ENCODE assay signal across 24 cellular contexts in genomic region chr19:14985133-14985532, GRCh38. TPM values are rescaled to one million over a fixed set of nuclear protein-coding genes. Genes with fewer than 3 reads are reported as not detected.
DNase-seq lines count a peak whose midpoint lies in the region; ATAC-seq, FAIRE-seq and TF ChIP-seq lines count a peak whose summit lies in the region.
"Had no signal": no experiment of that assay in that cellular context is flagged by ENCODE, and none has a peak within 500 bp of the region (broad histone marks: within the 10 kb centered on the region; RNA-seq: fewer than 3 reads in every experiment).

No MANE protein-coding gene starts in this region.

- no peak for TF ChIP-seq CTCF in NB4 (IDR thresholded peaks at IDR 0.05; ENCODE audit: low read depth, low read length)
- TF ChIP-seq CTCF in GM12878 (IDR thresholded peaks at IDR 0.05 in 2 of 3, conservative IDR thresholded peaks at IDR 0.05 in 1 of 3; ENCODE audit: control insufficient read depth in 2 of 3, extremely low read depth in 1 of 3, insufficient read depth in 1 of 3, low read depth in 3 of 3, low read length in 3 of 3): no peak

- TF ChIP-seq POLR2A in NB4 (IDR thresholded peaks at IDR 0.05; ENCODE audit: extremely low read depth, insufficient read length): no peak
- no peak for TF ChIP-seq POLR2A in GM12878 (IDR thresholded peaks at IDR 0.05; ENCODE audit: low read depth, low read length)

- FAIRE-seq in GM12878 (lab: Jason Lieb, UNC) (no peak), GM19239 (lab: Jason Lieb, UNC) (no peak)

- H3K9me3 ChIP-seq in GM12878 (replicated peaks; ENCODE audit: control insufficient read depth, insufficient read depth, low read length): no peaks in the 10 kb centered on the region
- H3K9me3 ChIP-seq: BLaER1 had no signal

- CTCF ChIA-PET in activated naive CD4-positive, alpha-beta T cell treated with anti-CD3 and anti-CD28 coated beads, Interleukin-2, amount 10 ng/mL, durations not matched to agents 7 days and 5 days (lab: Charles Lee): no interaction called here
- CTCF ChIA-PET in GM12878 (lab: Yijun Ruan, JAX): no interaction called here

- no peaks in the 10 kb centered on the region for H3K4me1 ChIP-seq in GM12878 (ENCODE audit: control insufficient read depth, insufficient read depth, low read length)
- H3K4me1 ChIP-seq: BLaER1 had no signal

- H2AFZ ChIP-seq in GM12878 (ENCODE audit: control insufficient read depth, low read depth, low read length): no peak overlapping the region

- no peak overlapping the region for H3K9ac ChIP-seq in GM12878 (ENCODE audit: control insufficient read depth, insufficient read depth, low read length)
- H3K9ac ChIP-seq: BLaER1 had no signal

- H3K9me3 Mint-ChIP-seq in activated naive CD4-positive, alpha-beta T cell treated with anti-CD3 and anti-CD28 coated beads, Interleukin-2, amount 50 U/mL, for 72 hours: peaks cover 0 to 4% of the 10 kb centered on the region in 2 donors
- no peaks in the 10 kb centered on the region for H3K9me3 Mint-ChIP-seq in activated naive CD4-positive, alpha-beta T cell treated with anti-CD3 and anti-CD28 coated beads, Interleukin-2, amount 10 ng/mL, durations not matched to agents 7 days and 5 days
- H3K9me3 Mint-ChIP-seq: CD4-positive, alpha-beta memory T cell had no signal

- RAD21 ChIA-PET in GM12878 (lab: Charles Lee; ENCODE audit: unreplicated experiment): no interaction called here

- H3K79me2 ChIP-seq in GM12878 (ENCODE audit: control insufficient read depth, insufficient read depth, low read length): no peaks in the 10 kb centered on the region

- intact Hi-C loops in GM12878 (cut with micrococcal nuclease; ENCODE audit: unreplicated experiment): no loop called here

- POLR2A ChIA-PET in GM12878 (lab: Charles Lee): interaction anchor here (0.6 kb wide), 1 partner anchor 1704 kb away, joined by 3 read pairs; no protein-coding TSS in a partner anchor

- no peak overlapping the region for H3K4me2 ChIP-seq in GM12878 (ENCODE audit: control insufficient read depth, insufficient read depth)
- H3K4me2 ChIP-seq: BLaER1 had no signal

- H3K27ac ChIP-seq in GM12878 (ENCODE audit: control insufficient read depth, insufficient read depth): no peak overlapping the region
- H3K27ac ChIP-seq: BLaER1, HL-60 had no signal

- DNase-seq in activated CD4-positive, alpha-beta T cell treated with anti-CD3 and anti-CD28 coated beads for 48 hours: peak; percentile 21
- DNase-seq in activated CD4-positive, alpha-beta T cell treated with anti-CD3 and anti-CD28 coated beads, Interleukin-2, amount 50 U/mL, for 48 hours: no peak
- DNase-seq in activated naive CD4-positive, alpha-beta T cell treated with anti-CD3 and anti-CD28 coated beads, Interleukin-2, amount 50 U/mL, for 72 hours (ENCODE audit: low spot score in 2 of 2): peak in 1 of 2 donors; percentile 10
- no peak for DNase-seq in activated naive CD4-positive, alpha-beta T cell treated with anti-CD3 and anti-CD28 coated beads, Interleukin-2, amount 10 ng/mL, durations not matched to agents 7 days and 5 days
- DNase-seq in NB4 (ENCODE audit: low read depth) (peak; percentile 42), GM12878 (ENCODE audit: low read depth, low spot score) (no peak), NCI-H2196 (lab: John Stamatoyannopoulos, UW; ENCODE audit: unreplicated experiment) (no peak), GM19239 (ENCODE audit: insufficient read length, low spot score) (no peak)
- DNase-seq: 8988T; CD4-positive, alpha-beta memory T cell; DMS153; DMS79; GDM1; GOT3; H7; HFFc6 had no signal

- H3K27me3 Mint-ChIP-seq in activated naive CD4-positive, alpha-beta T cell treated with anti-CD3 and anti-CD28 coated beads, Interleukin-2, amount 10 ng/mL, durations not matched to agents 7 days and 5 days: peaks cover 17% of the 10 kb centered on the region

- no peaks in the 10 kb centered on the region for H3K36me3 ChIP-seq in GM12878 (ENCODE audit: control insufficient read depth in 2 of 2, insufficient read depth in 2 of 2, low read length in 1 of 2)
- H3K36me3 ChIP-seq: BLaER1 had no signal

- WGBS in GM12878 (ENCODE audit: insufficient coverage, insufficient replicate concordance, low lambda C conversion rate, missing lambda C conversion rate): 13% methylated on average over 5 of the region's 5 CpGs

- TF ChIP-seq RAD21 in GM12878 (IDR thresholded peaks at IDR 0.05; ENCODE audit: insufficient read depth, low read depth, low read length): peak; percentile 57

- H4K20me1 ChIP-seq in GM12878 (ENCODE audit: control insufficient read depth, insufficient read depth): no peaks in the 10 kb centered on the region
- H4K20me1 ChIP-seq: BLaER1 had no signal

- in situ Hi-C loops in GM12878 (cut with MboI): no loop called here

- no peaks in the 10 kb centered on the region for H3K36me3 Mint-ChIP-seq in activated naive CD4-positive, alpha-beta T cell treated with anti-CD3 and anti-CD28 coated beads, Interleukin-2, amount 50 U/mL, for 72 hours
- H3K36me3 Mint-ChIP-seq in activated naive CD4-positive, alpha-beta T cell treated with anti-CD3 and anti-CD28 coated beads, Interleukin-2, amount 10 ng/mL, durations not matched to agents 7 days and 5 days: no peaks in the 10 kb centered on the region
- H3K36me3 Mint-ChIP-seq: CD14-positive monocyte; CD4-positive, alpha-beta memory T cell had no signal

- H3K27me3 ChIP-seq in GM12878 (replicated peaks in 1 of 2; ENCODE audit: control insufficient read depth in 2 of 2, insufficient read depth in 2 of 2, low read length in 1 of 2): no peaks in the 10 kb centered on the region; a peak in 2 of 4 replicates

- SMC1A ChIA-PET in GM12878 (lab: Charles Lee; ENCODE audit: uncharacterized antibody, unreplicated experiment): no interaction called here

- no peak overlapping the region for H3K27ac Mint-ChIP-seq in activated naive CD4-positive, alpha-beta T cell treated with anti-CD3 and anti-CD28 coated beads, Interleukin-2, amount 50 U/mL, for 72 hours
- H3K27ac Mint-ChIP-seq in activated naive CD4-positive, alpha-beta T cell treated with anti-CD3 and anti-CD28 coated beads, Interleukin-2, amount 10 ng/mL, durations not matched to agents 7 days and 5 days: no peak overlapping the region
- H3K27ac Mint-ChIP-seq: CD14-positive monocyte; CD4-positive, alpha-beta memory T cell; HFFc6 had no signal

- H3K4me1 Mint-ChIP-seq in activated naive CD4-positive, alpha-beta T cell treated with anti-CD3 and anti-CD28 coated beads, Interleukin-2, amount 10 ng/mL, durations not matched to agents 7 days and 5 days: no peaks in the 10 kb centered on the region
- H3K4me1 Mint-ChIP-seq: CD14-positive monocyte had no signal

- H3K4me3 ChIP-seq in NB4 (ENCODE audit: low read depth, low read length) (no peak overlapping the region), GM12878 (no peak overlapping the region)
- H3K4me3 ChIP-seq: BLaER1 had no signal

- no peak overlapping the region for H3K4me3 Mint-ChIP-seq in activated naive CD4-positive, alpha-beta T cell treated with anti-CD3 and anti-CD28 coated beads, Interleukin-2, amount 10 ng/mL, durations not matched to agents 7 days and 5 days
- H3K4me3 Mint-ChIP-seq: CD14-positive monocyte; CD4-positive, alpha-beta memory T cell; HFFc6 had no signal

- TF ChIP-seq EP300 in GM12878 (IDR thresholded peaks at IDR 0.05; ENCODE audit: borderline replicate concordance in 1 of 2, control insufficient read depth in 1 of 2, low read depth in 2 of 2, low read length in 2 of 2): no peak

- peak; percentile 53 to 61 for ATAC-seq in activated naive CD4-positive, alpha-beta T cell treated with anti-CD3 and anti-CD28 coated beads, Interleukin-2, amount 50 U/mL, for 72 hours
- no peak for ATAC-seq in GM12878
- ATAC-seq: HCT116 had no signal

- BruUV-seq in GM12878 (replicated peaks; lab: Mats Ljungman, UMichigan): no TSS peak

TF ChIP-seq in GM12878, 131 proteins besides CTCF, POLR2A, EP300 and RAD21 (continues in another document):
- peak; percentile 88 for TF ChIP-seq RUNX3 (IDR thresholded peaks at IDR 0.05; ENCODE audit: low read length)

RNA-seq across cellular contexts. Expression of gene SLC1A6, which starts 5.5 kb away (rescaled TPM):
- total RNA-seq in activated naive CD4-positive, alpha-beta T cell treated with anti-CD3 and anti-CD28 coated beads, Interleukin-2, amount 50 U/mL, for 72 hours: not detected
- not detected in 2 replicates for total RNA-seq in GM12878 (2013; cell fraction: nucleolus; rRNA removed)
- total RNA-seq in GM12878 (2014; rRNA removed): not detected in 2 replicates
- total RNA-seq in GM12878 (2014; rRNA removed; fragmentation: Illumina TruSeq; extraction: Trizol): not detected in 2 replicates
- total RNA-seq in GM12878 (2021): not detected in 2 replicates
- polyA plus RNA-seq in GM12878 (2011; ENCODE audit: low read depth): not detected
- not detected in 2 replicates for polyA plus RNA-seq in GM12878 (2011; rRNA removed)
- polyA plus RNA-seq in GM12878 (2011; cell fraction: cytosol; rRNA removed): not detected in 2 replicates
- not detected in 2 replicates for polyA plus RNA-seq in GM12878 (2011; cell fraction: nucleus; rRNA removed)
- not detected in 2 replicates for polyA plus RNA-seq in GM12878 (2012)
- polyA plus RNA-seq in GM12878 (2014; fragmentation: Illumina TruSeq; extraction: Trizol): not detected in 2 replicates
- polyA plus RNA-seq in GM12878 (2014; fragmentation: Nextera tagmentation; extraction: Ambion mirVana): not detected
- polyA plus RNA-seq in GM12878 (2014; rRNA removed): 0.06 TPM in 1 of 2 replicates, not detected in the other
- not detected for polyA plus RNA-seq in GM12878 (2016; fragmentation: Nextera tagmentation; extraction: Ambion mirVana)
- not detected in 2 replicates for polyA minus RNA-seq in GM12878 (2011; rRNA and poly(A)+ RNA removed)
- not detected in 2 replicates for polyA minus RNA-seq in GM12878 (2011; cell fraction: cytosol; rRNA and poly(A)+ RNA removed)
- polyA minus RNA-seq in GM12878 (2011; cell fraction: nucleus; rRNA and poly(A)+ RNA removed): not detected in 2 replicates
- total RNA-seq: CD4-positive, alpha-beta memory T cell; HFFc6; HT1080 had no signal
- polyA plus RNA-seq: AG04450; CD14-positive monocyte; CD4-positive, alpha-beta memory T cell had no signal

RNA-seq across cellular contexts. Expression of gene OR7C2, which starts 43.8 kb away (rescaled TPM):
- not detected for total RNA-seq in activated naive CD4-positive, alpha-beta T cell treated with anti-CD3 and anti-CD28 coated beads, Interleukin-2, amount 50 U/mL, for 72 hours
- not detected in 2 replicates for total RNA-seq in GM12878 (2013; cell fraction: nucleolus; rRNA removed)
- total RNA-seq in GM12878 (2014; rRNA removed) (not detected in 2 replicates), GM12878 (2014; rRNA removed; fragmentation: Illumina TruSeq; extraction: Trizol) (not detected in 2 replicates), GM12878 (2021) (not detected in 2 replicates)
- polyA plus RNA-seq in GM12878 (2011; ENCODE audit: low read depth): not detected
- polyA plus RNA-seq in GM12878 (2011; rRNA removed) (not detected in 2 replicates), GM12878 (2014; fragmentation: Illumina TruSeq; extraction: Trizol) (not detected in 2 replicates), GM12878 (2014; fragmentation: Nextera tagmentation; extraction: Ambion mirVana) (not detected), GM12878 (2014; rRNA removed) (not detected in 2 replicates), GM12878 (2016; fragmentation: Nextera tagmentation; extraction: Ambion mirVana) (not detected)
- polyA plus RNA-seq in GM12878 (2011; cell fraction: cytosol; rRNA removed): not detected in 2 replicates
- polyA plus RNA-seq in GM12878 (2011; cell fraction: nucleus; rRNA removed): not detected in 2 replicates
- not detected in 2 replicates for polyA plus RNA-seq in GM12878 (2012)
- polyA minus RNA-seq in GM12878 (2011; rRNA and poly(A)+ RNA removed): not detected in 2 replicates
- not detected in 2 replicates for polyA minus RNA-seq in GM12878 (2011; cell fraction: cytosol; rRNA and poly(A)+ RNA removed)
- polyA minus RNA-seq in GM12878 (2011; cell fraction: nucleus; rRNA and poly(A)+ RNA removed): not detected in 2 replicates
- total RNA-seq: A673; CD4-positive, alpha-beta memory T cell; Daoy; H7; HFFc6; HT1080 had no signal
- polyA plus RNA-seq: AG04450; CD14-positive monocyte; CD4-positive, alpha-beta memory T cell had no signal

Comparison
In these comparisons a context has a peak if more than half of its experiments do, and no peak if none do; other contexts are left out.
1. DNase-seq: peak in activated CD4-positive, alpha-beta T cell treated with anti-CD3 and anti-CD28 coated beads for 48 hours (single experiment) and NB4 (single experiment); none in activated CD4-positive, alpha-beta T cell treated with anti-CD3 and anti-CD28 coated beads, Interleukin-2, amount 50 U/mL, for 48 hours (0 of 2), activated naive CD4-positive, alpha-beta T cell treated with anti-CD3 and anti-CD28 coated beads, Interleukin-2, amount 10 ng/mL, durations not matched to agents 7 days and 5 days (single experiment), GM12878 (single experiment), NCI-H2196 (single experiment) and GM19239 (single experiment).